Comparison of ENCODE assay signal across 21 cellular contexts in genomic region chr11:2656859-2657258, GRCh38.
"Had no signal": no experiment of that assay in that cellular context is flagged by ENCODE, and none has a peak within 500 bp of the region (broad histone marks: within the 10 kb centered on the region; RNA-seq: fewer than 3 reads in every experiment).

No MANE protein-coding gene starts in this region.

- H3K4me3 ChIP-seq: coronary artery, esophagus squamous epithelium, left lung, psoas muscle, skin epidermis, transverse colon, upper lobe of right lung, uterus had no signal

- ATAC-seq: naive thymus-derived CD8-positive, alpha-beta T cell; psoas muscle; right cardiac atrium; stimulated activated naive B cell treated with anti-CD40 and anti-IgM and Interleukin-4, amounts not matched to agents 10 μg/mL and 1 μg/mL and 100 μg/mL, for 72 hours had no signal

- FAIRE-seq: endothelial cell of umbilical vein had no signal

- DNase-seq: effector memory CD4-positive, alpha-beta T cell; esophagus squamous epithelium; foreskin melanocyte; head of caudate nucleus; hippocampal formation; left cardiac atrium; naive thymus-derived CD8-positive, alpha-beta T cell; nephron progenitor cell; nucleus accumbens; psoas muscle; right cardiac atrium; stimulated activated CD4-positive, alpha-beta T cell treated with anti-CD3 and anti-CD28 coated beads, Interleukin-15, amount 100 ng/mL, for 24 hours; stimulated activated CD4-positive, alpha-beta T cell treated with anti-CD3 and anti-CD28 coated beads, Interleukin-2, amount 100 ng/mL, for 48 hours; stimulated activated naive B cell treated with anti-CD40 and anti-IgM and Interleukin-4, amounts not matched to agents 10 μg/mL and 1 μg/mL and 100 μg/mL, for 72 hours; transverse colon; uterus had no signal

- H3K4me1 ChIP-seq: esophagus squamous epithelium, left lung, transverse colon, upper lobe of right lung, uterus had no signal

- H3K27me3 ChIP-seq: esophagus squamous epithelium, left lung, transverse colon, upper lobe of right lung, uterus had no signal

- H3K27ac ChIP-seq: coronary artery, esophagus squamous epithelium, left lung, psoas muscle, skin epidermis, transverse colon, upper lobe of right lung, uterus had no signal

- H3K36me3 ChIP-seq: esophagus squamous epithelium, upper lobe of right lung, uterus had no signal
